11 cellular contexts compared by ENCODE assay signal in genomic region chr2:111626037-111626861, GRCh38.
DNase-seq lines count a peak whose midpoint lies in the region; ATAC-seq, FAIRE-seq and TF ChIP-seq lines count a peak whose summit lies in the region.
"Had no signal": no experiment of that assay in that cellular context is flagged by ENCODE, and none has a peak within 500 bp of the region (broad histone marks: within the 10 kb centered on the region; RNA-seq: fewer than 3 reads in every experiment).

No MANE protein-coding gene starts in this region.

- H3K27ac Mint-ChIP-seq in activated CD4-positive, alpha-beta memory T cell treated with anti-CD3 and anti-CD28 coated beads for 36 hours = peak overlapping the region; percentile 50
- H3K27ac Mint-ChIP-seq: brain, progenitor cell of endocrine pancreas had no signal

- FAIRE-seq in kidney (lab: Jason Lieb, UNC) = no peak

- no peaks in the 10 kb centered on the region for H3K27me3 ChIP-seq in upper lobe of left lung

- TF ChIP-seq CTCF in fibroblast of the aortic adventitia (IDR thresholded peaks at IDR 0.05; ENCODE audit: insufficient read depth, low read length) (no peak), upper lobe of left lung (IDR thresholded peaks at IDR 0.05) (no peak), kidney (IDR thresholded peaks at IDR 0.05; ENCODE audit: borderline replicate concordance, extremely low read depth, insufficient read depth) (no peak)

- no peak for TF ChIP-seq POLR2A in upper lobe of left lung (IDR thresholded peaks at IDR 0.05)

- WGBS in upper lobe of left lung, 2 donors = 87 to 95% methylated on average over 2 of the region's 2 CpGs

- H3K36me3 ChIP-seq in upper lobe of left lung (no peaks in the 10 kb centered on the region), kidney (ENCODE audit: control insufficient read depth in 1 of 2, insufficient read depth in 2 of 2, low read length in 2 of 2) (no peaks in the 10 kb centered on the region)

- H3K4me3 Mint-ChIP-seq in activated CD4-positive, alpha-beta memory T cell treated with anti-CD3 and anti-CD28 coated beads for 36 hours = no peak overlapping the region
- H3K4me3 Mint-ChIP-seq: brain had no signal

- H3K4me3 ChIP-seq in fibroblast of the aortic adventitia (ENCODE audit: low read depth, low read length) (no peak overlapping the region), upper lobe of left lung (no peak overlapping the region), kidney (ENCODE audit: low read length in 2 of 2) (no peak overlapping the region)

- peaks cover 27% of the 10 kb centered on the region for H3K4me1 Mint-ChIP-seq in activated CD4-positive, alpha-beta memory T cell treated with anti-CD3 and anti-CD28 coated beads for 36 hours (ENCODE audit: low read depth)

- H3K27me3 Mint-ChIP-seq in activated CD4-positive, alpha-beta memory T cell treated with anti-CD3 and anti-CD28 coated beads for 36 hours = peaks cover 21% of the 10 kb centered on the region
- H3K27me3 Mint-ChIP-seq: progenitor cell of endocrine pancreas had no signal

- CTCF ChIA-PET in activated CD4-positive, alpha-beta memory T cell treated with anti-CD3 and anti-CD28 coated beads for 36 hours (lab: Charles Lee) = no interaction called here

- H3K36me3 Mint-ChIP-seq in activated CD4-positive, alpha-beta memory T cell treated with anti-CD3 and anti-CD28 coated beads for 36 hours = peaks cover 9% of the 10 kb centered on the region

- H3K4me1 ChIP-seq in upper lobe of left lung (peaks cover 0 to 16% (median 8%) of the 10 kb centered on the region in 4 donors), kidney (ENCODE audit: control insufficient read depth in 1 of 2, insufficient read depth in 1 of 2, low read depth in 1 of 2, low read length in 2 of 2) (peaks cover 0 to 4% of the 10 kb centered on the region in 2 donors)

- intact Hi-C loops in activated CD4-positive, alpha-beta memory T cell treated with anti-CD3 and anti-CD28 coated beads for 36 hours (cut with micrococcal nuclease) = loop anchor here (5.0 kb wide), 1 partner anchor 36 kb away; no protein-coding TSS in a partner anchor
- intact Hi-C loops in kidney (cut with DNase I) = no loop called here

- H3K9ac ChIP-seq in kidney (ENCODE audit: low read length in 2 of 2) = no peak overlapping the region

- H3K9me3 ChIP-seq in upper lobe of left lung (peaks cover 0 to 13% (median 8%) of the 10 kb centered on the region in 4 donors), kidney (ENCODE audit: control insufficient read depth in 1 of 2, low read length in 2 of 2) (peaks cover 0 to 3% of the 10 kb centered on the region in 2 donors)

- peak; percentile 37 for DNase-seq in stimulated activated CD4-positive, alpha-beta T cell treated with anti-CD3 and anti-CD28 coated beads, Interleukin-15, amount 100 ng/mL, for 24 hours
- no peak for DNase-seq in stimulated activated CD4-positive, alpha-beta T cell treated with anti-CD3 and anti-CD28 coated beads, Interleukin-2, amount 100 ng/mL, for 48 hours
- DNase-seq in activated CD4-positive, alpha-beta memory T cell treated with anti-CD3 and anti-CD28 coated beads for 36 hours = peak; percentile 38
- peak; percentile 45 for DNase-seq in fibroblast of the aortic adventitia (ENCODE audit: low read depth)
- peak in 1 of 2 donors; percentile 31 for DNase-seq in upper lobe of left lung
- DNase-seq in kidney = no peak
- DNase-seq in NCI-H146 treated with DMSO at 0.1 percent for 48 hours (lab: John Stamatoyannopoulos, UW; ENCODE audit: unreplicated experiment) = no peak
- DNase-seq in hippocampal formation (lab: John Stamatoyannopoulos, UW) = no peak

- TF ChIP-seq EP300 in upper lobe of left lung (IDR thresholded peaks at IDR 0.05) = no peak

- peak; percentile 53 to 57 for ATAC-seq in upper lobe of left lung (ENCODE audit: low FRiP score in 2 of 2)
- ATAC-seq: Panc1 had no signal

- H3K27ac ChIP-seq in upper lobe of left lung (peak overlapping the region in 1 of 4 donors; percentile 61), kidney (ENCODE audit: low read depth in 2 of 2, low read length in 2 of 2) (peak overlapping the region in 1 of 2 donors; percentile 70)

- H3K9me3 Mint-ChIP-seq in activated CD4-positive, alpha-beta memory T cell treated with anti-CD3 and anti-CD28 coated beads for 36 hours = peaks cover 39% of the 10 kb centered on the region

- POLR2A ChIA-PET in activated CD4-positive, alpha-beta memory T cell treated with anti-CD3 and anti-CD28 coated beads for 36 hours (lab: Charles Lee) = no interaction called here

Comparison
In these comparisons a context has a peak if more than half of its experiments do, and no peak if none do; other contexts are left out.
1. DNase-seq: peak in stimulated activated CD4-positive, alpha-beta T cell treated with anti-CD3 and anti-CD28 coated beads, Interleukin-15, amount 100 ng/mL, for 24 hours (single experiment), activated CD4-positive, alpha-beta memory T cell treated with anti-CD3 and anti-CD28 coated beads for 36 hours (single experiment) and fibroblast of the aortic adventitia (single experiment); none in stimulated activated CD4-positive, alpha-beta T cell treated with anti-CD3 and anti-CD28 coated beads, Interleukin-2, amount 100 ng/mL, for 48 hours (0 of 2), kidney (single experiment), NCI-H146 treated with DMSO at 0.1 percent for 48 hours (single experiment) and hippocampal formation (0 of 2).